ENCODE assay signal across 22 cellular contexts in genomic region chr11:66004186-66004585, GRCh38. TPM values are rescaled to one million over a fixed set of nuclear protein-coding genes. Genes with fewer than 3 reads are reported as not detected.
DNase-seq lines count a peak whose midpoint lies in the region; ATAC-seq, FAIRE-seq and TF ChIP-seq lines count a peak whose summit lies in the region.
"Had no signal": no experiment of that assay in that cellular context is flagged by ENCODE, and none has a peak within 500 bp of the region (broad histone marks: within the 10 kb centered on the region; RNA-seq: fewer than 3 reads in every experiment).

No MANE protein-coding gene starts in this region.

- H2AFZ ChIP-seq in neural progenitor cell (replicated peaks) = no peak overlapping the region
- H2AFZ ChIP-seq: GM23248 had no signal

- no peaks in the 10 kb centered on the region for H3K9me3 Mint-ChIP-seq in T-helper 1 cell treated with Interleukin-12 subunit alpha and Interleukin-12 subunit beta and Interleukin-4 antibody, amounts not matched to agents 30 μg/mL and 1 μg/mL, for 36 hours
- H3K9me3 Mint-ChIP-seq in activated naive CD4-positive, alpha-beta T cell treated with anti-CD3 and anti-CD28 coated beads, Interleukin-2, amount 50 U/mL, for 72 hours = no peaks in the 10 kb centered on the region
- H3K9me3 Mint-ChIP-seq in neural progenitor cell (no peaks in the 10 kb centered on the region), Calu3 (ENCODE audit: low read depth, unreplicated experiment) (no peaks in the 10 kb centered on the region)

- H3K9ac ChIP-seq in neural progenitor cell = no peak overlapping the region

- ATAC-seq in activated naive CD4-positive, alpha-beta T cell treated with anti-CD3 and anti-CD28 coated beads, Interleukin-2, amount 50 U/mL, for 72 hours = no peak
- ATAC-seq: left lobe of liver, right lobe of liver had no signal

- no peak overlapping the region for H3K4me2 ChIP-seq in neural progenitor cell

- TF ChIP-seq CTCF in HEK293 (tag by site-specific recombination; IDR thresholded peaks at IDR 0.05) (no peak), neural progenitor cell (IDR thresholded peaks at IDR 0.05) (no peak), Calu3 (IDR thresholded peaks at IDR 0.05; ENCODE audit: unreplicated experiment) (no peak), D721Med (IDR thresholded peaks at IDR 0.05; ENCODE audit: insufficient read depth, missing control alignments) (no peak)

- peaks cover 38% of the 10 kb centered on the region for H3K79me2 ChIP-seq in neural progenitor cell (ENCODE audit: low read depth)

- peaks cover 6% of the 10 kb centered on the region for H4K20me1 ChIP-seq in neural progenitor cell (ENCODE audit: low read depth)

- no peak overlapping the region for H3K27ac ChIP-seq in HEK293 (ENCODE audit: extremely low read depth, low read depth, low read length)
- H3K27ac ChIP-seq in neural progenitor cell = no peak overlapping the region
- H3K27ac ChIP-seq: GM23248, right lobe of liver, SJCRH30, uterus had no signal

- H3K36me3 ChIP-seq in HEK293 (ENCODE audit: control insufficient read depth in 2 of 2, insufficient read depth in 1 of 2, low read length in 2 of 2) (peaks cover 0 to 44% of the 10 kb centered on the region in 2 experiments; a peak in 1 of 3 replicates), neural progenitor cell (peaks cover 4% of the 10 kb centered on the region)
- H3K36me3 ChIP-seq: uterus had no signal

- POLR2A ChIA-PET in HEK293 (lab: Yijun Ruan, JAX) = no interaction called here

- CTCF ChIA-PET in HEK293 (lab: Yijun Ruan, JAX) = interaction anchor here (0.7 to 0.9 kb wide), 3 partner anchors 19 to 44 kb away, joined by 3 read pairs; no protein-coding TSS in a partner anchor
- CTCF ChIA-PET in Calu3 (lab: Charles Lee) = no interaction called here

- H3F3A ChIP-seq in neural progenitor cell (ENCODE audit: low read depth) = peaks cover 34% of the 10 kb centered on the region

- intact Hi-C loops in Calu3 (cut with micrococcal nuclease; ENCODE audit: unreplicated experiment) = no loop called here

- H3K27me3 ChIP-seq in neural progenitor cell = no peaks in the 10 kb centered on the region
- H3K27me3 ChIP-seq: dorsolateral prefrontal cortex, right lobe of liver, SJCRH30, uterus had no signal

- H3K27me3 Mint-ChIP-seq in T-helper 1 cell treated with Interleukin-12 subunit alpha and Interleukin-12 subunit beta and Interleukin-4 antibody, amounts not matched to agents 30 μg/mL and 1 μg/mL, for 36 hours (ENCODE audit: low read depth) = peaks cover 5% of the 10 kb centered on the region
- peaks cover 14% of the 10 kb centered on the region for H3K27me3 Mint-ChIP-seq in neural progenitor cell (ENCODE audit: insufficient read depth, low read depth)
- no peaks in the 10 kb centered on the region for H3K27me3 Mint-ChIP-seq in Calu3 (ENCODE audit: unreplicated experiment)

- H3K4me3 ChIP-seq in HEK293 (ENCODE audit: low read depth, low read length) (no peak overlapping the region), neural progenitor cell (no peak overlapping the region)
- H3K4me3 ChIP-seq: right lobe of liver, uterus had no signal

- BruUV-seq in Calu3 (replicated peaks; lab: Mats Ljungman, UMichigan) = no TSS peak

- FAIRE-seq in D721Med (lab: Jason Lieb, UNC) = no peak
- FAIRE-seq: GM18507 had no signal

- peaks cover 28% of the 10 kb centered on the region for H3K4me1 Mint-ChIP-seq in T-helper 1 cell treated with Interleukin-12 subunit alpha and Interleukin-12 subunit beta and Interleukin-4 antibody, amounts not matched to agents 30 μg/mL and 1 μg/mL, for 36 hours (ENCODE audit: low read depth)
- H3K4me1 Mint-ChIP-seq in neural progenitor cell = peaks cover 30% of the 10 kb centered on the region
- H3K4me1 Mint-ChIP-seq in Calu3 (ENCODE audit: low read depth, unreplicated experiment) = peaks cover 14% of the 10 kb centered on the region

- H3K9me3 ChIP-seq in HEK293 (ENCODE audit: control insufficient read depth, insufficient read depth, low read depth, low read length) (no peaks in the 10 kb centered on the region), neural progenitor cell (ENCODE audit: low read depth) (no peaks in the 10 kb centered on the region)
- H3K9me3 ChIP-seq: right lobe of liver, SJCRH30, uterus had no signal

- H3K4me1 ChIP-seq in HEK293 (ENCODE audit: control insufficient read depth, insufficient read depth, low read length) (no peaks in the 10 kb centered on the region), neural progenitor cell (peaks cover 15% of the 10 kb centered on the region)

- peak overlapping the region; percentile 50 for H3K4me3 Mint-ChIP-seq in T-helper 1 cell treated with Interleukin-12 subunit alpha and Interleukin-12 subunit beta and Interleukin-4 antibody, amounts not matched to agents 30 μg/mL and 1 μg/mL, for 36 hours
- H3K4me3 Mint-ChIP-seq in neural progenitor cell (peak overlapping the region; percentile 100), Calu3 (ENCODE audit: low read depth, unreplicated experiment) (no peak overlapping the region)

- H3K27ac Mint-ChIP-seq in T-helper 1 cell treated with Interleukin-12 subunit alpha and Interleukin-12 subunit beta and Interleukin-4 antibody, amounts not matched to agents 30 μg/mL and 1 μg/mL, for 36 hours = peak overlapping the region; percentile 52
- H3K27ac Mint-ChIP-seq in activated naive CD4-positive, alpha-beta T cell treated with anti-CD3 and anti-CD28 coated beads, Interleukin-2, amount 50 U/mL, for 72 hours = peak overlapping the region; percentile 82 to 96
- no peak overlapping the region for H3K27ac Mint-ChIP-seq in neural progenitor cell
- H3K27ac Mint-ChIP-seq in Calu3 (ENCODE audit: unreplicated experiment) = no peak overlapping the region

- peaks cover 30% of the 10 kb centered on the region for H3K36me3 Mint-ChIP-seq in T-helper 1 cell treated with Interleukin-12 subunit alpha and Interleukin-12 subunit beta and Interleukin-4 antibody, amounts not matched to agents 30 μg/mL and 1 μg/mL, for 36 hours (ENCODE audit: low read depth)
- H3K36me3 Mint-ChIP-seq in activated naive CD4-positive, alpha-beta T cell treated with anti-CD3 and anti-CD28 coated beads, Interleukin-2, amount 50 U/mL, for 72 hours = peaks cover 31 to 35% of the 10 kb centered on the region in 2 donors
- peaks cover 18% of the 10 kb centered on the region for H3K36me3 Mint-ChIP-seq in neural progenitor cell
- H3K36me3 Mint-ChIP-seq in Calu3 (ENCODE audit: insufficient read depth, unreplicated experiment) = peaks cover 60% of the 10 kb centered on the region

- DNase-seq in T-helper 1 cell (no peak), neural progenitor cell (ENCODE audit: low spot score) (no peak), Calu3 (no peak), D721Med (ENCODE audit: insufficient read length, low spot score) (no peak)
- DNase-seq in activated naive CD4-positive, alpha-beta T cell treated with anti-CD3 and anti-CD28 coated beads, Interleukin-2, amount 50 U/mL, for 72 hours (ENCODE audit: low spot score in 2 of 2) = no peak
- no peak for DNase-seq in activated CD4-positive, CD25-positive, alpha-beta regulatory T cell (lab: John Stamatoyannopoulos, UW)
- DNase-seq: activated CD8-positive, alpha-beta memory T cell treated with anti-CD3 and anti-CD28 coated beads, Interleukin-2, amount 50 U/mL, for 4 hours; dorsolateral prefrontal cortex; GM23248; hippocampal formation; NCI-H1105 treated with DMSO at 0.1 percent for 48 hours; NCI-H226; right lobe of liver; SJCRH30; stimulated activated CD4-positive, alpha-beta T cell treated with anti-CD3 and anti-CD28 coated beads, Interleukin-4, amount 100 ng/mL, for 1 hour; uterus had no signal

TF ChIP-seq in HEK293, 187 proteins besides CTCF, POLR2A, EP300 and RAD21:
- TF ChIP-seq EGR2 (tag by site-specific recombination; IDR thresholded peaks at IDR 0.05; ENCODE audit: low read depth) = peak; percentile 89
- no peak for TF ChIP-seq BCL6B (tag by site-specific recombination; IDR thresholded peaks at IDR 0.05)
- TF ChIP-seq ZFHX2 (tag by site-specific recombination; conservative IDR thresholded peaks at IDR 0.05) = peak; percentile 62

RNA-seq across cellular contexts. Expression of gene BANF1, which starts 1.9 kb away (rescaled TPM):
- total RNA-seq in activated naive CD4-positive, alpha-beta T cell treated with anti-CD3 and anti-CD28 coated beads, Interleukin-2, amount 50 U/mL, for 72 hours = 100 to 1,000 TPM; 242 to 310 TPM
- total RNA-seq in neural progenitor cell (ENCODE audit: low replicate concordance) = 39.8 and 80.9 TPM in 2 replicates
- total RNA-seq in Calu3 (2022) = 248 and 266 TPM in 2 replicates

RNA-seq across cellular contexts. Expression of gene EIF1AD, which starts 2.2 kb away (rescaled TPM):
- 10 to 100 TPM; 47.5 to 86.8 TPM for total RNA-seq in activated naive CD4-positive, alpha-beta T cell treated with anti-CD3 and anti-CD28 coated beads, Interleukin-2, amount 50 U/mL, for 72 hours
- total RNA-seq in neural progenitor cell (ENCODE audit: low replicate concordance) (22.2 and 26.3 TPM in 2 replicates), Calu3 (2022) (55.1 and 61.1 TPM in 2 replicates)

RNA-seq across cellular contexts. Expression of gene CST6, which starts 7.6 kb away (rescaled TPM):
- under 1 TPM in 1 of 2 donors, not detected in 1; 0.43 TPM for total RNA-seq in activated naive CD4-positive, alpha-beta T cell treated with anti-CD3 and anti-CD28 coated beads, Interleukin-2, amount 50 U/mL, for 72 hours
- total RNA-seq in neural progenitor cell (ENCODE audit: low replicate concordance) (0.50 TPM in 1 of 2 replicates, not detected in the other), Calu3 (2022) (21.5 and 27.2 TPM in 2 replicates)
- total RNA-seq: A172, left lobe of liver, right lobe of liver, SJCRH30 had no signal

RNA-seq across cellular contexts. Expression of gene CATSPER1, which starts 22.1 kb away (rescaled TPM):
- total RNA-seq in activated naive CD4-positive, alpha-beta T cell treated with anti-CD3 and anti-CD28 coated beads, Interleukin-2, amount 50 U/mL, for 72 hours = under 1 TPM in 1 of 2 donors, not detected in 1; 0.80 TPM
- not detected in 2 replicates for total RNA-seq in neural progenitor cell (ENCODE audit: low replicate concordance)
- total RNA-seq in Calu3 (2022) = 1.0 and 2.6 TPM in 2 replicates
- total RNA-seq: fibroblast of lung, GM23248, left lobe of liver, right lobe of liver had no signal

RNA-seq across cellular contexts. Expression of gene SART1, which starts 42.7 kb away (rescaled TPM):
- 10 to 100 TPM; 53.1 to 60.2 TPM for total RNA-seq in activated naive CD4-positive, alpha-beta T cell treated with anti-CD3 and anti-CD28 coated beads, Interleukin-2, amount 50 U/mL, for 72 hours
- total RNA-seq in neural progenitor cell (ENCODE audit: low replicate concordance) (8.6 and 39.5 TPM in 2 replicates), Calu3 (2022) (47.2 and 48.3 TPM in 2 replicates)

Comparison
In these comparisons a context has a peak if more than half of its experiments do, and no peak if none do; other contexts are left out.
1. H3K27ac Mint-ChIP-seq: peak in T-helper 1 cell treated with Interleukin-12 subunit alpha and Interleukin-12 subunit beta and Interleukin-4 antibody, amounts not matched to agents 30 μg/mL and 1 μg/mL, for 36 hours (single experiment) and activated naive CD4-positive, alpha-beta T cell treated with anti-CD3 and anti-CD28 coated beads, Interleukin-2, amount 50 U/mL, for 72 hours (2 of 2); none in neural progenitor cell (single experiment) and Calu3 (single experiment).
2. RNA of gene CST6, which starts 7.6 kb away (total RNA-seq): 21.5 to 27.2 TPM in Calu3; 0.43 TPM in activated naive CD4-positive, alpha-beta T cell treated with anti-CD3 and anti-CD28 coated beads, Interleukin-2, amount 50 U/mL, for 72 hours and 0.50 TPM in neural progenitor cell; every median in the first group is over 10 times any median in the second.